Comparison of ENCODE assay signal across 8 cellular contexts in genomic region chr10:110871236-110872084, GRCh38. TPM values are rescaled to one million over a fixed set of nuclear protein-coding genes. Genes with fewer than 3 reads are reported as not detected.
DNase-seq lines count a peak whose midpoint lies in the region; ATAC-seq and TF ChIP-seq lines count a peak whose summit lies in the region.

PDCD4 (plus strand) TSS chr10:110871928; CDS start chr10:110876028, 4,100 bp downstream.

- H3K36me3 ChIP-seq in left ventricle myocardium inferior (peaks cover 7% of the 10 kb centered on the region), prostate gland (no peaks in the 10 kb centered on the region), urinary bladder (ENCODE audit: insufficient read depth) (no peaks in the 10 kb centered on the region)

- H3K4me1 ChIP-seq in left ventricle myocardium inferior = peaks cover 57% of the 10 kb centered on the region
- peaks cover 13% of the 10 kb centered on the region for H3K4me1 ChIP-seq in prostate gland (replicated peaks)
- H3K4me1 ChIP-seq in urinary bladder (ENCODE audit: insufficient read depth) = no peaks in the 10 kb centered on the region

- 2% methylated on average over 50 of the region's 50 CpGs for WGBS in prostate gland
- 1% methylated on average over 50 of the region's 50 CpGs for WGBS in urinary bladder

- TF ChIP-seq CTCF in GM13977 (IDR thresholded peaks at IDR 0.05; ENCODE audit: extremely low read depth, insufficient read depth, missing control alignments) (no peak), left ventricle myocardium inferior (IDR thresholded peaks at IDR 0.05; ENCODE audit: borderline replicate concordance) (no peak), prostate gland (IDR thresholded peaks at IDR 0.05) (no peak)

- ATAC-seq in HG02884 (IDR thresholded peaks at IDR 0.05; ENCODE audit: unreplicated experiment) = peak; percentile 61

- H3K9me3 ChIP-seq in left ventricle myocardium inferior (replicated peaks) = no peaks in the 10 kb centered on the region
- no peaks in the 10 kb centered on the region for H3K9me3 ChIP-seq in prostate gland

- peak; percentile 96 for TF ChIP-seq POLR2A in prostate gland (IDR thresholded peaks at IDR 0.05)

- intact Hi-C loops in left ventricle myocardium inferior (cut with micrococcal nuclease) = no loop called here
- intact Hi-C loops in prostate gland (cut with DNase I) = loop anchor here (5.0 kb wide), 3 partner anchors 34 to 69 kb away; no protein-coding TSS in a partner anchor

- DNase-seq in GM13977 (ENCODE audit: low spot score) (peak; percentile 86), NCI-H1694 (lab: John Stamatoyannopoulos, UW) (peak; percentile 95), T-helper 2 cell (peak; percentile 93 to 96 (median 94)), left ventricle myocardium inferior (peak; percentile 100), prostate gland (ENCODE audit: low spot score) (peak; percentile 99)

- peak within 1 kb of the TSS; percentile 97 for H3K27ac ChIP-seq in angular gyrus (ENCODE audit: low read depth, low read length)
- H3K27ac ChIP-seq in left ventricle myocardium inferior (replicated peaks) = peak within 1 kb of the TSS; percentile 98
- peak within 1 kb of the TSS; percentile 99 to 100 for H3K27ac ChIP-seq in prostate gland
- peak within 1 kb of the TSS; percentile 99 for H3K27ac ChIP-seq in urinary bladder (ENCODE audit: low read depth)

- H3K4me3 ChIP-seq in left ventricle myocardium inferior (peak within 1 kb of the TSS; percentile 98), prostate gland (peak within 1 kb of the TSS; percentile 93 to 99), urinary bladder (ENCODE audit: low read depth, low read length) (peak within 1 kb of the TSS; percentile 89)

- H3K27me3 ChIP-seq in left ventricle myocardium inferior (ENCODE audit: low read depth) = no peaks in the 10 kb centered on the region
- H3K27me3 ChIP-seq in prostate gland (replicated peaks; ENCODE audit: insufficient read depth) = no peaks in the 10 kb centered on the region

- in situ Hi-C loops in GM13977 (cut with MboI; ENCODE audit: low pct_unique_long_range_greater_than_20kb, low sequenced_read_pairs, unreplicated experiment) = loop anchor here (10.0 kb wide), 1 partner anchor 67 kb away; no protein-coding TSS in a partner anchor

RNA-seq across cellular contexts. Expression of gene PDCD4, which starts in this region (rescaled TPM):
- total RNA-seq in left ventricle myocardium inferior (86.5 TPM), prostate gland (100 to 1,000 TPM; 104 to 120 TPM), urinary bladder (148 TPM)
- 81.0 TPM for polyA plus RNA-seq in urinary bladder

Comparison
In these comparisons a context has a peak if more than half of its experiments do, and no peak if none do; other contexts are left out.
1. Peak in every context shown above with its lines: DNase-seq, ATAC-seq, H3K4me3 ChIP-seq and H3K27ac ChIP-seq.